Comparison of ENCODE assay signal across 27 cellular contexts in the genomic region with DNA sequence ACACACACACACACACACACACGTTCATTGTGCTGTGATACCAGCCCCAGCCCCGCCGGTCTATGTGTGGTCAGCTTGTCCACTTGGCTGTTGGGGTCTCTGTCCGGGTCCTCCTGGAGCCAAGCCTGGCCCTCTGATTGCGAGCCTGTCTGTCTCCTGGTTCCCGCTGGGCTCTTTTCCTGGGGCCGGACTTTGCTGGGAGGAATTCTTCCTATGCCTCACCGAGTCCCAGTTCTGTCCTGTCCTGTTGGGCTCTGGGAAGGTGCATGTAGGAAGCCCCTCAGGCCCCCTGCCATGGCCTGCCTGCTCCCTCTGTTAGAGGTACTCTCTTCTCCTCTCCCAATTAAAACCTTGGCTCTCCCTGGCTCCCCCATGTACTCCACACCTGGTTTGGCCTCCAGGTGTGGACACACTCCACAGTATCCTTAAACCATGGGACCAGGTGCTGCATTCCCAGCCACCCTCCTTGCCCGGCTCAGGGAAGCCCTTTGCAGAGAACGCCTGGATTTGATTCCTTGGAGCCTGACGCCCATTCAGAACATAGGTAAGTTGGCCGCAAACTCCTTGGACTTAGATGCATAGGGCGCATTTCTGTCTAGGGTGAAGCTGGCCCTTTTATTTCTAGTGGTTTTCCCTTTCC. TPM values are rescaled to one million over a fixed set of nuclear protein-coding genes. Genes with fewer than 3 reads are reported as not detected.
"Had no signal": no experiment of that assay in that cellular context is flagged by ENCODE, and none has a peak within 500 bp of the region (broad histone marks: within the 10 kb centered on the region; RNA-seq: fewer than 3 reads in every experiment).

No MANE protein-coding gene starts in this region.

- H3K27me3 Mint-ChIP-seq: activated naive CD8-positive, alpha-beta T cell; stimulated activated naive CD8-positive, alpha-beta T cell treated with anti-CD3 and anti-CD28 coated beads, Interleukin-15, Interleukin-2, amounts not matched to agents 100 ng/mL and 50 ng/mL, for 24 hours; type B pancreatic cell had no signal

- H3K27me3 ChIP-seq: vagina had no signal

- ATAC-seq: activated CD4-positive, alpha-beta T cell treated with anti-CD3 and anti-CD28 coated beads for 36 hours; activated CD8-positive, alpha-beta memory T cell treated with anti-CD3 and anti-CD28 coated beads, Interleukin-2, amount 10 ng/mL, durations not matched to agents 7 days and 5 days; activated CD8-positive, alpha-beta T cell treated with anti-CD3 and anti-CD28 coated beads, Interleukin-2, amount 10 ng/mL, durations not matched to agents 7 days and 5 days; effector memory CD8-positive, alpha-beta T cell; left cardiac atrium; naive thymus-derived CD4-positive, alpha-beta T cell had no signal

- H3K9me3 ChIP-seq: vagina had no signal

- DNase-seq: activated CD4-positive, alpha-beta T cell treated with anti-CD3 and anti-CD28 coated beads for 36 hours; activated CD4-positive, CD25-positive, alpha-beta regulatory T cell; activated CD8-positive, alpha-beta memory T cell treated with anti-CD3 and anti-CD28 coated beads, Interleukin-2, amount 10 ng/mL, durations not matched to agents 7 days and 5 days; activated CD8-positive, alpha-beta T cell treated with anti-CD3 and anti-CD28 coated beads, Interleukin-2, amount 10 ng/mL, durations not matched to agents 7 days and 5 days; activated T-cell treated with anti-CD3 and anti-CD28 coated beads, Interleukin-2, amount 50 U/mL, for 48 hours; aorta; cortex of kidney; effector memory CD8-positive, alpha-beta T cell; head of caudate nucleus; hippocampal formation; left cardiac atrium; midbrain; naive thymus-derived CD4-positive, alpha-beta T cell; occipital lobe; right cardiac atrium; stimulated activated CD4-positive, alpha-beta T cell treated with anti-CD3 and anti-CD28 coated beads, Interleukin-15, amount 100 ng/mL, for 24 hours; stimulated activated CD4-positive, alpha-beta T cell treated with anti-CD3 and anti-CD28 coated beads, Interleukin-2, amount 100 ng/mL, for 24 hours; T-helper 1 cell had no signal

- H3K27ac Mint-ChIP-seq: activated CD4-positive, alpha-beta T cell treated with anti-CD3 and anti-CD28 coated beads for 36 hours; activated CD8-positive, alpha-beta memory T cell treated with anti-CD3 and anti-CD28 coated beads, Interleukin-2, amount 10 ng/mL, durations not matched to agents 7 days and 5 days; activated CD8-positive, alpha-beta T cell treated with anti-CD3 and anti-CD28 coated beads, Interleukin-2, amount 10 ng/mL, durations not matched to agents 7 days and 5 days; activated naive CD8-positive, alpha-beta T cell; activated T-helper 2 cell treated with anti-CD3 and anti-CD28 coated beads, Interferon-gamma antibody, Interleukin-2, Interleukin-4, amounts not matched to agents 10 μg/mL and 5 μg/mL and 100 μg/mL, durations not matched to agents 14 hours and 24 hours and 36 hours; brain; effector memory CD8-positive, alpha-beta T cell; naive thymus-derived CD4-positive, alpha-beta T cell; stimulated activated naive CD8-positive, alpha-beta T cell treated with anti-CD3 and anti-CD28 coated beads, Interleukin-15, Interleukin-2, amounts not matched to agents 100 ng/mL and 50 ng/mL, for 24 hours; T-helper 2 cell treated with Interferon-gamma antibody and Interleukin-4, amounts not matched to agents 5 μg/mL and 100 μg/mL, for 36 hours; type B pancreatic cell had no signal

- H3K4me1 Mint-ChIP-seq: neural crest cell had no signal

- H3K36me3 ChIP-seq: vagina had no signal

- H3K27ac ChIP-seq: vagina had no signal

- H3K9me3 Mint-ChIP-seq: activated T-helper 2 cell treated with anti-CD3 and anti-CD28 coated beads, Interferon-gamma antibody, Interleukin-2, Interleukin-4, amounts not matched to agents 10 μg/mL and 5 μg/mL and 100 μg/mL, durations not matched to agents 14 hours and 24 hours and 36 hours; brain; effector memory CD8-positive, alpha-beta T cell; naive thymus-derived CD4-positive, alpha-beta T cell; neural crest cell; stimulated activated naive CD8-positive, alpha-beta T cell treated with anti-CD3 and anti-CD28 coated beads, Interleukin-15, Interleukin-2, amounts not matched to agents 100 ng/mL and 50 ng/mL, for 24 hours; T-helper 2 cell treated with Interferon-gamma antibody and Interleukin-4, amounts not matched to agents 5 μg/mL and 100 μg/mL, for 36 hours; type B pancreatic cell had no signal

- H3K4me3 Mint-ChIP-seq: activated CD4-positive, alpha-beta T cell treated with anti-CD3 and anti-CD28 coated beads for 36 hours; activated CD8-positive, alpha-beta memory T cell treated with anti-CD3 and anti-CD28 coated beads, Interleukin-2, amount 10 ng/mL, durations not matched to agents 7 days and 5 days; activated CD8-positive, alpha-beta T cell treated with anti-CD3 and anti-CD28 coated beads, Interleukin-2, amount 10 ng/mL, durations not matched to agents 7 days and 5 days; activated naive CD8-positive, alpha-beta T cell; brain; effector memory CD8-positive, alpha-beta T cell; naive thymus-derived CD4-positive, alpha-beta T cell; neural crest cell; stimulated activated naive CD8-positive, alpha-beta T cell treated with anti-CD3 and anti-CD28 coated beads, Interleukin-15, Interleukin-2, amounts not matched to agents 100 ng/mL and 50 ng/mL, for 24 hours; T-helper 2 cell treated with Interferon-gamma antibody and Interleukin-4, amounts not matched to agents 5 μg/mL and 100 μg/mL, for 36 hours; type B pancreatic cell had no signal

- FAIRE-seq: keratinocyte had no signal

- H3K4me3 ChIP-seq: vagina had no signal

- H3K36me3 Mint-ChIP-seq: activated CD8-positive, alpha-beta memory T cell treated with anti-CD3 and anti-CD28 coated beads, Interleukin-2, amount 10 ng/mL, durations not matched to agents 7 days and 5 days; activated naive CD8-positive, alpha-beta T cell; brain; naive thymus-derived CD4-positive, alpha-beta T cell had no signal

RNA-seq across cellular contexts. Expression of a gene that starts 42.3 kb away (rescaled TPM):
- polyA plus RNA-seq: naive thymus-derived CD4-positive, alpha-beta T cell had no signal
